37 cellular contexts compared by ENCODE assay signal in the genomic region with DNA sequence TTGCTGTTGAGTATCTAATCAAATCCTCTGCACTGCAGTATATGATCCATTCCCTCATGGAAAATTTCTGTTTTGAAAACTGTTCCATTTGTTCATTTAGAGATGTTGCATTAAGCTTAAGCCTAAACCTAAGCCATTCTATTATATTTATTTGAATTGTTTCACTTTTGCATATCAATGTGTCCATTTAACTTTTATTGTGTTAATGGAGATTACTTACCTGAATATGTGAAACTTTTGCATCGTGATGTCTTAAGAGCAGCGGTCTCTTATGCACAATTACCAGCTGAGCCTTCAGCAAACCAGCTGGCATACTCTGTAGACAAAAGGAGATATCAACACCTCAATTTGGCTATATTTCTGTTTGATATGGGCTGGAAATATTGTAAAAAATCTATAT.
"Had no signal": no experiment of that assay in that cellular context is flagged by ENCODE, and none has a peak within 500 bp of the region (broad histone marks: within the 10 kb centered on the region; RNA-seq: fewer than 3 reads in every experiment).

No MANE protein-coding gene starts in this region.

- H3K4me1 ChIP-seq: adrenal gland, ascending aorta, body of pancreas, breast epithelium had no signal

- H3K4me1 Mint-ChIP-seq: activated naive CD4-positive, alpha-beta T cell treated with anti-CD3 and anti-CD28 coated beads, Interleukin-2, amount 10 ng/mL, durations not matched to agents 7 days and 5 days; activated naive CD4-positive, alpha-beta T cell treated with anti-CD3 and anti-CD28 coated beads, Interleukin-2, amount 50 U/mL, for 24 hours; activated naive CD8-positive, alpha-beta T cell treated with anti-CD3 and anti-CD28 coated beads for 36 hours; activated naive CD8-positive, alpha-beta T cell treated with anti-CD3 and anti-CD28 coated beads, Interleukin-2, amount 10 ng/mL, durations not matched to agents 7 days and 5 days; activated naive CD8-positive, alpha-beta T cell treated with anti-CD3 and anti-CD28 coated beads, Interleukin-2, amount 50 U/mL, for 24 hours; activated T-helper 17 cell treated with anti-CD3 and anti-CD28 coated beads, Interleukin-2, amount 50 U/mL, for 72 hours; brain; central memory CD8-positive, alpha-beta T cell had no signal

- H3K4me3 Mint-ChIP-seq: activated naive CD4-positive, alpha-beta T cell treated with anti-CD3 and anti-CD28 coated beads for 36 hours; activated naive CD4-positive, alpha-beta T cell treated with anti-CD3 and anti-CD28 coated beads, Interleukin-2, amount 10 ng/mL, durations not matched to agents 7 days and 5 days; activated naive CD4-positive, alpha-beta T cell treated with anti-CD3 and anti-CD28 coated beads, Interleukin-2, amount 50 U/mL, for 24 hours; activated naive CD8-positive, alpha-beta T cell; activated naive CD8-positive, alpha-beta T cell treated with anti-CD3 and anti-CD28 coated beads for 36 hours; activated naive CD8-positive, alpha-beta T cell treated with anti-CD3 and anti-CD28 coated beads, Interleukin-2, amount 10 ng/mL, durations not matched to agents 7 days and 5 days; activated naive CD8-positive, alpha-beta T cell treated with anti-CD3 and anti-CD28 coated beads, Interleukin-2, amount 50 U/mL, for 24 hours; activated T-cell treated with anti-CD3 and anti-CD28 coated beads, Interleukin-2, amount 50 U/mL, for 24 hours; activated T-cell treated with anti-CD3 and anti-CD28 coated beads, Interleukin-2, amount 50 U/mL, for 4 hours; activated T-cell treated with anti-CD3 and anti-CD28 coated beads, Interleukin-2, amount 50 U/mL, for 72 hours; activated T-helper 1 cell treated with anti-CD3 and anti-CD28 coated beads, Interleukin-12 subunit alpha, Interleukin-12 subunit beta, Interleukin-2, Interleukin-4 antibody, amounts not matched to agents 30 ng/mL and 10 ng/mL and 1 ng/mL, durations not matched to agents 14 hours and 24 hours and 36 hours; activated T-helper 17 cell treated with anti-CD3 and anti-CD28 coated beads, Interleukin-2, amount 50 U/mL, for 72 hours; brain; central memory CD8-positive, alpha-beta T cell had no signal

- H3K36me3 ChIP-seq: adrenal gland, ascending aorta, brain microvascular endothelial cell, breast epithelium, cardiac muscle cell had no signal

- ATAC-seq: activated naive CD4-positive, alpha-beta T cell treated with anti-CD3 and anti-CD28 coated beads, Interleukin-2, amount 50 U/mL, for 72 hours; activated naive CD8-positive, alpha-beta T cell treated with anti-CD3 and anti-CD28 coated beads, Interleukin-2, amount 50 U/mL, for 24 hours; activated T-cell treated with anti-CD3 and anti-CD28 coated beads, Interleukin-2, amount 50 U/mL, for 4 hours; activated T-cell treated with anti-CD3 and anti-CD28 coated beads, Interleukin-2, amount 50 U/mL, for 72 hours; activated T-helper 17 cell treated with anti-CD3 and anti-CD28 coated beads, Interleukin-2, amount 50 U/mL, for 72 hours; body of pancreas had no signal

- H3K27ac Mint-ChIP-seq: activated naive CD4-positive, alpha-beta T cell treated with anti-CD3 and anti-CD28 coated beads for 36 hours; activated naive CD4-positive, alpha-beta T cell treated with anti-CD3 and anti-CD28 coated beads, Interleukin-2, amount 10 ng/mL, durations not matched to agents 7 days and 5 days; activated naive CD4-positive, alpha-beta T cell treated with anti-CD3 and anti-CD28 coated beads, Interleukin-2, amount 50 U/mL, for 24 hours; activated naive CD4-positive, alpha-beta T cell treated with anti-CD3 and anti-CD28 coated beads, Interleukin-2, amount 50 U/mL, for 72 hours; activated naive CD8-positive, alpha-beta T cell; activated naive CD8-positive, alpha-beta T cell treated with anti-CD3 and anti-CD28 coated beads for 36 hours; activated naive CD8-positive, alpha-beta T cell treated with anti-CD3 and anti-CD28 coated beads, Interleukin-2, amount 10 ng/mL, durations not matched to agents 7 days and 5 days; activated naive CD8-positive, alpha-beta T cell treated with anti-CD3 and anti-CD28 coated beads, Interleukin-2, amount 50 U/mL, for 24 hours; activated T-cell treated with anti-CD3 and anti-CD28 coated beads, Interleukin-2, amount 50 U/mL, for 24 hours; activated T-cell treated with anti-CD3 and anti-CD28 coated beads, Interleukin-2, amount 50 U/mL, for 72 hours; activated T-helper 1 cell treated with anti-CD3 and anti-CD28 coated beads, Interleukin-12 subunit alpha, Interleukin-12 subunit beta, Interleukin-2, Interleukin-4 antibody, amounts not matched to agents 30 ng/mL and 10 ng/mL and 1 ng/mL, durations not matched to agents 14 hours and 24 hours and 36 hours; activated T-helper 17 cell treated with anti-CD3 and anti-CD28 coated beads, Interleukin-2, amount 50 U/mL, for 72 hours; activated T-helper 2 cell treated with anti-CD3 and anti-CD28 coated beads, Interferon-gamma antibody, Interleukin-2, Interleukin-4, amounts not matched to agents 10 μg/mL and 5 μg/mL and 100 μg/mL, durations not matched to agents 14 hours and 24 hours and 36 hours; brain had no signal

- H3K27me3 Mint-ChIP-seq: activated naive CD4-positive, alpha-beta T cell treated with anti-CD3 and anti-CD28 coated beads, Interleukin-2, amount 10 ng/mL, durations not matched to agents 7 days and 5 days; activated naive CD4-positive, alpha-beta T cell treated with anti-CD3 and anti-CD28 coated beads, Interleukin-2, amount 50 U/mL, for 24 hours; activated naive CD8-positive, alpha-beta T cell; activated naive CD8-positive, alpha-beta T cell treated with anti-CD3 and anti-CD28 coated beads for 36 hours; activated naive CD8-positive, alpha-beta T cell treated with anti-CD3 and anti-CD28 coated beads, Interleukin-2, amount 10 ng/mL, durations not matched to agents 7 days and 5 days; activated naive CD8-positive, alpha-beta T cell treated with anti-CD3 and anti-CD28 coated beads, Interleukin-2, amount 50 U/mL, for 24 hours; activated T-cell treated with anti-CD3 and anti-CD28 coated beads, Interleukin-2, amount 50 U/mL, for 24 hours; activated T-helper 17 cell treated with anti-CD3 and anti-CD28 coated beads, Interleukin-2, amount 50 U/mL, for 72 hours; central memory CD8-positive, alpha-beta T cell had no signal

- H3K9me3 ChIP-seq: adrenal gland, ascending aorta, body of pancreas, breast epithelium had no signal

- H3K27me3 ChIP-seq: adrenal gland, ascending aorta, body of pancreas, brain microvascular endothelial cell, breast epithelium, cardiac muscle cell had no signal

- DNase-seq: activated effector memory CD4-positive, alpha-beta T cell treated with anti-CD3 and anti-CD28 coated beads, Interleukin-2, amount 50 U/mL, for 16 hours; activated effector memory CD4-positive, alpha-beta T cell treated with Interleukin-2 at 50 U/mL for 16 hours; activated gamma-delta T cell; activated gamma-delta T cell treated with Interleukin-2 at 50 U/mL for 16 hours; activated naive CD4-positive, alpha-beta T cell; activated naive CD4-positive, alpha-beta T cell treated with anti-CD3 and anti-CD28 coated beads for 36 hours; activated naive CD4-positive, alpha-beta T cell treated with anti-CD3 and anti-CD28 coated beads, Interleukin-2, amount 10 ng/mL, durations not matched to agents 7 days and 5 days; activated naive CD4-positive, alpha-beta T cell treated with anti-CD3 and anti-CD28 coated beads, Interleukin-2, amount 50 U/mL, for 16 hours; activated naive CD4-positive, alpha-beta T cell treated with Interleukin-2 at 50 U/mL for 16 hours; activated naive CD8-positive, alpha-beta T cell treated with anti-CD3 and anti-CD28 coated beads for 36 hours; activated naive CD8-positive, alpha-beta T cell treated with anti-CD3 and anti-CD28 coated beads, Interleukin-2, amount 10 ng/mL, durations not matched to agents 7 days and 5 days; activated naive CD8-positive, alpha-beta T cell treated with anti-CD3 and anti-CD28 coated beads, Interleukin-2, amount 50 U/mL, for 24 hours; activated T-cell treated with anti-CD3 and anti-CD28 coated beads, Interleukin-2, amount 50 U/mL, for 24 hours; activated T-cell treated with anti-CD3 and anti-CD28 coated beads, Interleukin-2, amount 50 U/mL, for 4 hours; activated T-cell treated with anti-CD3 and anti-CD28 coated beads, Interleukin-2, amount 50 U/mL, for 48 hours; activated T-cell treated with anti-CD3 and anti-CD28 coated beads, Interleukin-2, amount 50 U/mL, for 72 hours; adrenal gland; amniotic stem cell; amygdala; anterior cingulate cortex; aorta; body of pancreas; brain microvascular endothelial cell; caudate nucleus; central memory CD4-positive, alpha-beta T cell; cerebellar nuclear complex had no signal

- H3K9me3 Mint-ChIP-seq: activated naive CD4-positive, alpha-beta T cell treated with anti-CD3 and anti-CD28 coated beads, Interleukin-2, amount 50 U/mL, for 24 hours; activated naive CD8-positive, alpha-beta T cell treated with anti-CD3 and anti-CD28 coated beads for 36 hours; activated naive CD8-positive, alpha-beta T cell treated with anti-CD3 and anti-CD28 coated beads, Interleukin-2, amount 50 U/mL, for 24 hours; activated T-cell treated with anti-CD3 and anti-CD28 coated beads, Interleukin-2, amount 50 U/mL, for 24 hours; activated T-cell treated with anti-CD3 and anti-CD28 coated beads, Interleukin-2, amount 50 U/mL, for 4 hours; activated T-helper 17 cell treated with anti-CD3 and anti-CD28 coated beads, Interleukin-2, amount 50 U/mL, for 72 hours; brain had no signal

- H3K36me3 Mint-ChIP-seq: activated naive CD4-positive, alpha-beta T cell treated with anti-CD3 and anti-CD28 coated beads, Interleukin-2, amount 10 ng/mL, durations not matched to agents 7 days and 5 days; activated naive CD4-positive, alpha-beta T cell treated with anti-CD3 and anti-CD28 coated beads, Interleukin-2, amount 50 U/mL, for 24 hours; activated naive CD4-positive, alpha-beta T cell treated with anti-CD3 and anti-CD28 coated beads, Interleukin-2, amount 50 U/mL, for 72 hours; activated naive CD8-positive, alpha-beta T cell; activated naive CD8-positive, alpha-beta T cell treated with anti-CD3 and anti-CD28 coated beads for 36 hours; activated naive CD8-positive, alpha-beta T cell treated with anti-CD3 and anti-CD28 coated beads, Interleukin-2, amount 10 ng/mL, durations not matched to agents 7 days and 5 days; brain had no signal

- H3K4me3 ChIP-seq: adrenal gland, ascending aorta, body of pancreas, breast epithelium, cardiac muscle cell had no signal

- H3K27ac ChIP-seq: adrenal gland, ascending aorta, body of pancreas, brain microvascular endothelial cell, breast epithelium, cardiac muscle cell had no signal
